Comparison of ENCODE assay signal across 8 cellular contexts in genomic region chr1:25997759-25998074, GRCh38. TPM values are rescaled to one million over a fixed set of nuclear protein-coding genes. Genes with fewer than 3 reads are reported as not detected.
DNase-seq lines count a peak whose midpoint lies in the region; ATAC-seq, FAIRE-seq and TF ChIP-seq lines count a peak whose summit lies in the region.

Gene PAFAH2 (minus strand): TSS chr1:25998063. CDS start chr1:25990816, 7,247 bp downstream.

- TF ChIP-seq POLR2A in GM18505 (IDR thresholded peaks at IDR 0.05; ENCODE audit: borderline replicate concordance, extremely low read depth, insufficient read depth, insufficient read length) = peak; percentile 70

- FAIRE-seq in bronchial epithelial cell (lab: Jason Lieb, UNC) = no peak

- H3K4me1 ChIP-seq in lung (ENCODE audit: control insufficient read depth in 2 of 2, insufficient read depth in 2 of 2, low read length in 2 of 2) (peaks cover 0 to 6% of the 10 kb centered on the region in 2 donors), upper lobe of right lung (peaks cover 16% of the 10 kb centered on the region)

- TF ChIP-seq CTCF in bronchial epithelial cell (IDR thresholded peaks at IDR 0.05; ENCODE audit: insufficient read depth, low read length, severe bottlenecking) (no peak), lung (IDR thresholded peaks at IDR 0.05; ENCODE audit: control extremely low read depth, extremely low read depth) (no peak), upper lobe of right lung (IDR thresholded peaks at IDR 0.05) (no peak)

- H3K9me3 ChIP-seq in lung (ENCODE audit: control insufficient read depth in 2 of 2, insufficient read depth in 1 of 2, low read length in 1 of 2) (no peaks in the 10 kb centered on the region), upper lobe of right lung (no peaks in the 10 kb centered on the region)

- intact Hi-C loops in upper lobe of right lung (cut with DNase I) = loop anchor here (5.0 kb wide), 1 partner anchor 100 kb away; no protein-coding TSS in a partner anchor

- H3K36me3 ChIP-seq in bronchial epithelial cell (ENCODE audit: control insufficient read depth, insufficient read depth, low read length) (no peaks in the 10 kb centered on the region), lung (ENCODE audit: control insufficient read depth in 2 of 2, insufficient read depth in 2 of 2, low read length in 2 of 2) (no peaks in the 10 kb centered on the region), upper lobe of right lung (no peaks in the 10 kb centered on the region)

- 0 to 1% methylated on average over 15 of the region's 15 CpGs for WGBS in lung, 2 donors

- ATAC-seq in GM18505 (IDR thresholded peaks at IDR 0.05; ENCODE audit: unreplicated experiment) (peak; percentile 31), HG03521 (IDR thresholded peaks at IDR 0.05; ENCODE audit: unreplicated experiment) (peak; percentile 27), lung (ENCODE audit: insufficient read depth, low FRiP score) (peak; percentile 2), upper lobe of right lung (peak; percentile 19), HG03196 (IDR thresholded peaks at IDR 0.05; ENCODE audit: unreplicated experiment) (no peak)

- DNase-seq in bronchial epithelial cell (ENCODE audit: low read depth) = no peak
- peak; percentile 48 for DNase-seq in lung (ENCODE audit: low spot score)
- peak; percentile 78 for DNase-seq in upper lobe of right lung
- DNase-seq in NCI-H345 (lab: John Stamatoyannopoulos, UW) = no peak
- no peak for DNase-seq in amniotic stem cell (lab: John Stamatoyannopoulos, UW)

- no peaks in the 10 kb centered on the region for H3K27me3 ChIP-seq in bronchial epithelial cell (ENCODE audit: control insufficient read depth, insufficient read depth, low read length)
- H3K27me3 ChIP-seq in lung (ENCODE audit: control insufficient read depth, insufficient read depth) = no peaks in the 10 kb centered on the region
- H3K27me3 ChIP-seq in upper lobe of right lung = no peaks in the 10 kb centered on the region

- peak within 1 kb of the TSS; percentile 52 for H3K4me3 ChIP-seq in bronchial epithelial cell (ENCODE audit: low read depth, low read length)
- peak within 1 kb of the TSS; percentile 43 for H3K4me3 ChIP-seq in lung
- H3K4me3 ChIP-seq in upper lobe of right lung = peak within 1 kb of the TSS; percentile 76

- peak within 1 kb of the TSS; percentile 86 to 93 for H3K27ac ChIP-seq in lung (ENCODE audit: low read depth in 1 of 2, low read length in 1 of 2)
- H3K27ac ChIP-seq in upper lobe of right lung = peak within 1 kb of the TSS; percentile 92

RNA-seq across cellular contexts. Expression of gene PAFAH2, which starts in this region (rescaled TPM):
- total RNA-seq in bronchial epithelial cell (11.3 and 20.7 TPM in 2 replicates), lung (10 to 100 TPM; 10.6 to 15.2 TPM), upper lobe of right lung (22.6 TPM)
- polyA plus RNA-seq in lung = 1 to 10 TPM; 6.5 to 7.6 TPM

Comparison
In these comparisons a context has a peak if more than half of its experiments do, and no peak if none do; other contexts are left out.
1. DNase-seq: peak in lung (single experiment) and upper lobe of right lung (single experiment); none in bronchial epithelial cell (single experiment), NCI-H345 (single experiment) and amniotic stem cell (single experiment).
2. Peak in every context shown above with its lines, with median percentiles within 50 percentile points of each other: H3K4me3 ChIP-seq.